ENCODE assay signal across 12 cellular contexts in the genomic region with DNA sequence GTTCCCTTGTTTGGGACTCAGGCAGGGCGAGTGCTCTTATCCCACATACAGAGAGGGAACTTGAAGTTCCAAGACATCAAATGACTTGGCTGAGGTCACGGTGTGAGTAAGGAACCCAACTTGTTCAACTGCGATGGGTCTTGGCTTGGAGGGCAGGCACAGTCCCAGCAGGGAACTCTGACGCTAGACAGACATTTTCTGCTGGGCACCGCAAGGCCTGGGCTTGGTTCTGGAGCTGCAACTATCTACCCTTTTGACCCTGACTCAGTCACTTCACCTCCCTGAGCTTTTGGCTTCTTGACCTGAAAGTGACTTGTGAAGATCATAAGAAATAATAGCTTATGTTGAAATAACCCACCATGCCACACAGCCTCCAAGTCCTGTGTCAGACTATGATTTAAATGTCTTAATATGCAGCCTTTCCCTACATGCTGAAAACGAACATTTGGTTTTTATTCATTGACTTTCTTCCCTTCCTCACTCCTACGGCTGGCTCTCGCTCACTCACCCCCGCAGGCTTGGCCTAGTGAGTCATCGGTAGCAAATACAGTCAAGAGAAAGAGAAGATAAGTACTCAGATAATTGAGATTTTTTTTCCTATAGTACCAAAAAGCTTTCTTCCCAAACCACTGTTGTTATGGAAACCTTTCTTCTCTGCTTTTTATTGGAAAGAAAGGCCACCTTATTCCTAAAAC.
DNase-seq lines count a peak whose midpoint lies in the region; ATAC-seq and TF ChIP-seq lines count a peak whose summit lies in the region.
"Had no signal": no experiment of that assay in that cellular context is flagged by ENCODE, and none has a peak within 500 bp of the region (broad histone marks: within the 10 kb centered on the region; RNA-seq: fewer than 3 reads in every experiment).

No MANE protein-coding gene starts in this region.

- H3K4me1 ChIP-seq in lower lobe of right lung (no peaks in the 10 kb centered on the region), foreskin keratinocyte (no peaks in the 10 kb centered on the region)

- H3K36me3 Mint-ChIP-seq in HFFc6 (ENCODE audit: low read depth) (peaks cover 42% of the 10 kb centered on the region), natural killer cell (peaks cover 26% of the 10 kb centered on the region)

- DNase-seq in HFFc6 (peak; percentile 85), coronary artery (ENCODE audit: low spot score) (peak; percentile 89), lower lobe of right lung (no peak), stromal cell of bone marrow (ENCODE audit: low read depth) (peak; percentile 73), natural killer cell (no peak), cortex of kidney (lab: John Stamatoyannopoulos, UW) (no peak), foreskin keratinocyte (no peak)
- DNase-seq: activated CD4-positive, alpha-beta T cell treated with anti-CD3 and anti-CD28 coated beads, Interleukin-2, amount 50 U/mL, for 48 hours; GDM1; NCI-H1436 treated with DMSO at 0.1 percent for 48 hours had no signal

- no peaks in the 10 kb centered on the region for H3K9me3 ChIP-seq in lower lobe of right lung

- H3K27ac ChIP-seq in coronary artery = peak overlapping the region; percentile 58 to 85
- peak overlapping the region; percentile 14 for H3K27ac ChIP-seq in lower lobe of right lung
- no peak overlapping the region for H3K27ac ChIP-seq in foreskin keratinocyte

- H3K4me1 Mint-ChIP-seq in HFFc6 (ENCODE audit: low read depth) (peaks cover 31% of the 10 kb centered on the region), natural killer cell (peaks cover 0 to 10% of the 10 kb centered on the region in 2 donors)
- H3K4me1 Mint-ChIP-seq: central memory CD8-positive, alpha-beta T cell had no signal

- H3K9me3 Mint-ChIP-seq in HFFc6 = no peaks in the 10 kb centered on the region; the same call in 1 of the 2 replicates
- H3K9me3 Mint-ChIP-seq in natural killer cell = no peaks in the 10 kb centered on the region

- intact Hi-C loops in lower lobe of right lung (cut with DNase I) (no loop called here), natural killer cell (cut with micrococcal nuclease) (no loop called here)

- H3K27me3 Mint-ChIP-seq in HFFc6 (ENCODE audit: insufficient read depth) = no peaks in the 10 kb centered on the region; the same call in 1 of the 2 replicates
- H3K27me3 Mint-ChIP-seq in natural killer cell (ENCODE audit: low read depth in 2 of 2) = no peaks in the 10 kb centered on the region
- H3K27me3 Mint-ChIP-seq: central memory CD8-positive, alpha-beta T cell had no signal

- ATAC-seq in lower lobe of right lung (peak in 1 of 2 donors; percentile 57), natural killer cell (no peak), HG03378 (IDR thresholded peaks at IDR 0.05; ENCODE audit: unreplicated experiment) (no peak), foreskin keratinocyte (no peak)

- TF ChIP-seq CTCF in HFFc6 (IDR thresholded peaks at IDR 0.05) (no peak), coronary artery (IDR thresholded peaks at IDR 0.05) (no peak), lower lobe of right lung (IDR thresholded peaks at IDR 0.05) (no peak), natural killer cell (IDR thresholded peaks at IDR 0.05) (no peak), foreskin keratinocyte (conservative IDR thresholded peaks at IDR 0.05) (no peak)

- H3K27ac Mint-ChIP-seq in HFFc6 = peak overlapping the region; percentile 70
- H3K27ac Mint-ChIP-seq in natural killer cell = no peak overlapping the region

- peak overlapping the region; percentile 19; the same call in 1 of the 2 replicates for H3K4me3 Mint-ChIP-seq in HFFc6
- no peak overlapping the region for H3K4me3 Mint-ChIP-seq in natural killer cell
- H3K4me3 Mint-ChIP-seq: central memory CD8-positive, alpha-beta T cell had no signal

- H3K4me3 ChIP-seq in coronary artery (no peak overlapping the region), lower lobe of right lung (no peak overlapping the region)

- H3K27me3 ChIP-seq in lower lobe of right lung (ENCODE audit: low read depth) = no peaks in the 10 kb centered on the region
- no peaks in the 10 kb centered on the region for H3K27me3 ChIP-seq in foreskin keratinocyte

- H3K36me3 ChIP-seq in lower lobe of right lung = peaks cover 20% of the 10 kb centered on the region

Comparison
In these comparisons a context has a peak if more than half of its experiments do, and no peak if none do; other contexts are left out.
1. DNase-seq: peak in HFFc6 (single experiment), coronary artery (single experiment) and stromal cell of bone marrow (single experiment); none in lower lobe of right lung (single experiment), natural killer cell (single experiment), cortex of kidney (single experiment) and foreskin keratinocyte (0 of 2).